In genomic region chr7:144731661-144732060, GRCh38 we compare ENCODE assay signal across 18 cellular contexts.
"Had no signal": no experiment of that assay in that cellular context is flagged by ENCODE, and none has a peak within 500 bp of the region (broad histone marks: within the 10 kb centered on the region; RNA-seq: fewer than 3 reads in every experiment).

No MANE protein-coding gene starts in this region.

- H3K27ac Mint-ChIP-seq: mesothelial cell of epicardium had no signal

- H3K27ac ChIP-seq: dorsolateral prefrontal cortex, esophagus muscularis mucosa, foreskin keratinocyte, gastroesophageal sphincter, heart left ventricle, left lung, lower lobe of right lung had no signal

- H3K36me3 Mint-ChIP-seq: mesothelial cell of epicardium had no signal

- DNase-seq: dermis blood vessel endothelial cell; dorsolateral prefrontal cortex; effector CD4-positive, alpha-beta T cell; effector memory CD4-positive, alpha-beta T cell; foreskin keratinocyte; heart left ventricle; hippocampal formation; left cardiac atrium; left lung; left ventricle myocardium superior; lower lobe of right lung; mesenchymal stem cell; mucosa of descending colon; naive B cell had no signal

- H3K4me3 Mint-ChIP-seq: mesothelial cell of epicardium, naive B cell had no signal

- H3K27me3 ChIP-seq: dorsolateral prefrontal cortex, esophagus muscularis mucosa, foreskin keratinocyte, gastroesophageal sphincter, heart left ventricle, left lung had no signal

- H3K27me3 Mint-ChIP-seq: naive B cell had no signal

- H3K4me1 ChIP-seq: esophagus muscularis mucosa, foreskin keratinocyte, gastroesophageal sphincter, left lung, lower lobe of right lung had no signal

- ATAC-seq: gastroesophageal sphincter, left lung, left ventricle myocardium superior, lower lobe of right lung, mucosa of descending colon had no signal

- H3K9me3 ChIP-seq: esophagus muscularis mucosa, gastroesophageal sphincter, heart left ventricle, left lung, lower lobe of right lung, mucosa of descending colon had no signal

- H3K4me3 ChIP-seq: coronary artery, dorsolateral prefrontal cortex, esophagus muscularis mucosa, gastroesophageal sphincter, heart left ventricle, left lung, lower lobe of right lung, mucosa of descending colon had no signal

- H3K9me3 Mint-ChIP-seq: mesothelial cell of epicardium had no signal

- H3K36me3 ChIP-seq: esophagus muscularis mucosa, gastroesophageal sphincter, heart left ventricle, left lung, lower lobe of right lung had no signal
